1 cellular context compared by ENCODE assay signal in genomic region chr19:43725468-43725867, GRCh38.
TF ChIP-seq lines count a peak whose summit lies in the region.

No MANE protein-coding gene starts in this region.

TF ChIP-seq in GM12878, 131 proteins besides CTCF, POLR2A, EP300 and RAD21 (continues in another document):
- TF ChIP-seq SREBF2 (IDR thresholded peaks at IDR 0.05; ENCODE audit: low read length) (no peak), RELB (IDR thresholded peaks at IDR 0.05; ENCODE audit: low read depth) (peak; percentile 49), RB1 (IDR thresholded peaks at IDR 0.05; ENCODE audit: borderline replicate concordance) (no peak), SUZ12 (IDR thresholded peaks at IDR 0.05; ENCODE audit: unreplicated experiment) (no peak), ZNF687 (IDR thresholded peaks at IDR 0.05) (peak; percentile 57; the same call in 1 of the 2 replicates), CEBPZ (IDR thresholded peaks at IDR 0.05; ENCODE audit: low read depth, low read length) (no peak), EED (IDR thresholded peaks at IDR 0.05; ENCODE audit: low read depth) (peak; percentile 78), ATF3 (IDR thresholded peaks at IDR 0.05; ENCODE audit: borderline replicate concordance, extremely low read depth, low read depth, low read length) (no peak), POLR2AphosphoS2 (IDR thresholded peaks at IDR 0.05; ENCODE audit: low read depth, low read length) (no peak), TAF1 (IDR thresholded peaks at IDR 0.05; ENCODE audit: borderline replicate concordance, low read depth, low read length) (no peak), ZBED1 (IDR thresholded peaks at IDR 0.05; ENCODE audit: borderline replicate concordance) (0 out of 2 replicates have a peak, but pooled peaks have one; percentile 37), YBX1 (IDR thresholded peaks at IDR 0.05) (no peak), DPF2 (IDR thresholded peaks at IDR 0.05) (peak; percentile 54), NFXL1 (IDR thresholded peaks at IDR 0.05; ENCODE audit: borderline replicate concordance) (no peak), MYB (IDR thresholded peaks at IDR 0.05; ENCODE audit: borderline replicate concordance, low read depth, low read length) (no peak), PBX3 (IDR thresholded peaks at IDR 0.05; ENCODE audit: insufficient replicate concordance, low read depth, low read length) (no peak), BRCA1 (IDR thresholded peaks at IDR 0.05; ENCODE audit: low read depth, low read length) (no peak), JUND (IDR thresholded peaks at IDR 0.05; ENCODE audit: low read depth, low read length) (no peak), ZNF384 (IDR thresholded peaks at IDR 0.05; ENCODE audit: borderline replicate concordance, low read depth, low read length) (no peak; the same call in 1 of the 2 replicates), SKIL (IDR thresholded peaks at IDR 0.05; ENCODE audit: low read depth, poor library complexity, severe bottlenecking) (no peak), NFIC (IDR thresholded peaks at IDR 0.05; ENCODE audit: low read depth, low read length) (peak; percentile 69), RUNX3 (IDR thresholded peaks at IDR 0.05; ENCODE audit: low read length) (peak; percentile 89), KDM1A (IDR thresholded peaks at IDR 0.05; ENCODE audit: borderline replicate concordance) (no peak), E2F8 (IDR thresholded peaks at IDR 0.05; ENCODE audit: low read depth, partially characterized antibody) (no peak), NFYA (IDR thresholded peaks at IDR 0.05; ENCODE audit: borderline replicate concordance, low read depth, low read length) (no peak), TBL1XR1 (IDR thresholded peaks at IDR 0.05; ENCODE audit: low read depth, low read length) (no peak), E2F4 (IDR thresholded peaks at IDR 0.05; ENCODE audit: low read depth, low read length) (no peak), FOS (IDR thresholded peaks at IDR 0.05; ENCODE audit: borderline replicate concordance, extremely low read depth, insufficient read length) (no peak), RFX5 (IDR thresholded peaks at IDR 0.05; ENCODE audit: low read depth, low read length) (no peak), EGR1 (IDR thresholded peaks at IDR 0.05; ENCODE audit: borderline replicate concordance in 1 of 2, low read depth in 2 of 2, low read length in 2 of 2) (no peak), MLLT1 (IDR thresholded peaks at IDR 0.05) (no peak), ATF7 (IDR thresholded peaks at IDR 0.05; ENCODE audit: low read depth) (no peak), SMAD5 (IDR thresholded peaks at IDR 0.05; ENCODE audit: low read depth) (no peak), IKZF2 (IDR thresholded peaks at IDR 0.05) (peak; percentile 46 to 55; a peak in 2 of 4 replicates), STAT1 (conservative IDR thresholded peaks at IDR 0.05) (no peak), CHD4 (IDR thresholded peaks at IDR 0.05) (no peak), GABPA (IDR thresholded peaks at IDR 0.05; ENCODE audit: low read depth) (no peak), MAX (IDR thresholded peaks at IDR 0.05; ENCODE audit: low read depth, low read length) (no peak), SIX5 (IDR thresholded peaks at IDR 0.05; ENCODE audit: low read depth, low read length, severe bottlenecking) (no peak)
